ENCODE assay signal across 8 cellular contexts in the genomic region with DNA sequence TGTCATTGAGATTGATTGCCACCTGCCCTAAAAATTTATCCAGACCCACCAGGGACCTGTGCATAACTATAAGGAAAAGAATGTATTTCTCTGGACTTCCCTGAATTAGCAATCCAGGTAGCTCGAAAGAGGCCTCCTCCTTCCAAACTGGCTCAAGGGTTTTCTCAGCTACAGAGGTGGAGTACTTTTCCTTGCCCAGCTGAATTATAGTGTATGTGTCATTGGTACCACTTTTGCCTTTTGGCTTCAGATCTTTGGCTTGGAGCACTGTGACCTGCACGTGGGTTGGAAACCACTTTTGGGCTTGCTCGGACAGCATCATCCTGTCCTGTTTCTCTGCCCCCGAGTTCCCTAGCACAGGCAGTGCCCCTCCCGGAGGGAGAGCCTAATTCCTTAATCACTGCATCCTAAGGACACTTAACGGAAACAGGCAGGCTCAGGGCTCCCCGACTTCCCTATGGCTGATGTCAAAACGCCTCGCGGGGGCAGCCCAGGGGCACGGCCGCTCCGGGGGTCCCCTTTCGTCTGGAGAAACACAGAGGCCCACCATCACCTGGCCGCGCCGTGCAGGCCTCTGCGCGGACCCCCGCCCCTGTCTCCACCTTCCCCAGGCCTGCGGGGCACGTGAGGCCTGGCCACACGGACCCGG. TPM values are rescaled to one million over a fixed set of nuclear protein-coding genes. Genes with fewer than 3 reads are reported as not detected.
DNase-seq lines count a peak whose midpoint lies in the region; ATAC-seq, FAIRE-seq and TF ChIP-seq lines count a peak whose summit lies in the region.

No MANE protein-coding gene starts in this region.

- H3K36me3 ChIP-seq in CD8-positive, alpha-beta T cell (ENCODE audit: insufficient read depth, low read length), result no peaks in the 10 kb centered on the region
- H3K36me3 ChIP-seq in astrocyte (ENCODE audit: insufficient read depth, low read length), result no peaks in the 10 kb centered on the region

- H3K4me1 Mint-ChIP-seq in CD8-positive, alpha-beta T cell (ENCODE audit: low read depth), result peaks cover 49% of the 10 kb centered on the region
- peaks cover 7% of the 10 kb centered on the region for H3K4me1 Mint-ChIP-seq in astrocyte (ENCODE audit: low read depth, unreplicated experiment)

- H3K9me3 ChIP-seq in CD8-positive, alpha-beta T cell (ENCODE audit: low read length), result no peaks in the 10 kb centered on the region
- H3K9me3 ChIP-seq in astrocyte (ENCODE audit: insufficient read depth, low read depth, low read length), result no peaks in the 10 kb centered on the region

- FAIRE-seq in astrocyte (lab: Jason Lieb, UNC), result peak; percentile 87

- no peak for TF ChIP-seq CTCF in CD8-positive, alpha-beta T cell (IDR thresholded peaks at IDR 0.05)
- TF ChIP-seq CTCF in astrocyte (IDR thresholded peaks at IDR 0.05; ENCODE audit: insufficient read depth, low read depth, low read length), result no peak

- peak overlapping the region; percentile 89 for H3K27ac Mint-ChIP-seq in CD8-positive, alpha-beta T cell
- peak overlapping the region; percentile 77 for H3K27ac Mint-ChIP-seq in astrocyte (ENCODE audit: unreplicated experiment)

- peaks cover 43% of the 10 kb centered on the region for H3K79me2 ChIP-seq in astrocyte (ENCODE audit: insufficient read depth, low read length)

- no peaks in the 10 kb centered on the region for H3K9me3 Mint-ChIP-seq in CD8-positive, alpha-beta T cell
- H3K9me3 Mint-ChIP-seq in astrocyte (ENCODE audit: unreplicated experiment), result no peaks in the 10 kb centered on the region

- peak; percentile 8 for ATAC-seq in CD8-positive, alpha-beta T cell
- ATAC-seq in GM19467 (IDR thresholded peaks at IDR 0.05; ENCODE audit: unreplicated experiment), result peak; percentile 25
- ATAC-seq in HG03571 (IDR thresholded peaks at IDR 0.05; ENCODE audit: unreplicated experiment), result peak; percentile 22

- peak in 5 of 7 experiments; percentile 9 to 64 (median 23) for DNase-seq in CD8-positive, alpha-beta T cell
- DNase-seq in SK-N-DZ (ENCODE audit: low spot score) (peak; percentile 59), astrocyte (ENCODE audit: low read depth) (peak; percentile 35), hepatic stellate cell (ENCODE audit: low spot score) (peak; percentile 24), putamen (ENCODE audit: low spot score) (peak; percentile 35), SIG-M5 (lab: John Stamatoyannopoulos, UW) (no peak)

- POLR2A ChIA-PET in CD8-positive, alpha-beta T cell (lab: Charles Lee), result interaction anchor here (0.6 kb wide), 1 partner anchor 1318 kb away, joined by 3 read pairs; no protein-coding TSS in a partner anchor

- no peaks in the 10 kb centered on the region for H3K27me3 Mint-ChIP-seq in CD8-positive, alpha-beta T cell (ENCODE audit: low read depth)
- no peaks in the 10 kb centered on the region for H3K27me3 Mint-ChIP-seq in astrocyte (ENCODE audit: low read depth, unreplicated experiment)

- H3K4me3 Mint-ChIP-seq in CD8-positive, alpha-beta T cell, result peak overlapping the region; percentile 89
- H3K4me3 Mint-ChIP-seq in astrocyte (ENCODE audit: unreplicated experiment), result peak overlapping the region; percentile 93

- H3K4me1 ChIP-seq in CD8-positive, alpha-beta T cell (ENCODE audit: insufficient read depth, low read length), result peaks cover 18% of the 10 kb centered on the region
- peaks cover 22% of the 10 kb centered on the region for H3K4me1 ChIP-seq in astrocyte (ENCODE audit: insufficient read depth, low read length)

- intact Hi-C loops in CD8-positive, alpha-beta T cell (cut with DNase I, micrococcal nuclease), result loop anchor here (1.0 to 10.0 kb wide), 7 partner anchors 296 to 1849 kb away; partner anchors contain the start of genes FAM204A (in 2 of the 2), PDZD8 (in 2 of the 2), CACUL1 (in 1 of the 2) and INPP5F (in 1 of the 2)

- H3K9ac ChIP-seq in astrocyte (ENCODE audit: low read length), result peak overlapping the region; percentile 87

- H3K27ac ChIP-seq in CD8-positive, alpha-beta T cell (ENCODE audit: low read depth, low read length), result peak overlapping the region; percentile 70
- peak overlapping the region; percentile 79 for H3K27ac ChIP-seq in astrocyte (ENCODE audit: low read depth, low read length)

- no peaks in the 10 kb centered on the region for H3K27me3 ChIP-seq in CD8-positive, alpha-beta T cell (ENCODE audit: insufficient read depth, low read length)
- H3K27me3 ChIP-seq in astrocyte (ENCODE audit: insufficient read depth, low read length), result no peaks in the 10 kb centered on the region

- H2AFZ ChIP-seq in astrocyte (ENCODE audit: low read depth, low read length), result peak overlapping the region; percentile 87

- H3K4me3 ChIP-seq in CD8-positive, alpha-beta T cell (ENCODE audit: low read depth, low read length), result peak overlapping the region; percentile 54
- peak overlapping the region; percentile 76 for H3K4me3 ChIP-seq in astrocyte (ENCODE audit: insufficient read depth, low read depth, low read length)

- CTCF ChIA-PET in CD8-positive, alpha-beta T cell (lab: Charles Lee), result no interaction called here

- H4K20me1 ChIP-seq in astrocyte (ENCODE audit: insufficient read depth, low read length), result peaks cover 4% of the 10 kb centered on the region

- H3K36me3 Mint-ChIP-seq in CD8-positive, alpha-beta T cell, result no peaks in the 10 kb centered on the region
- no peaks in the 10 kb centered on the region for H3K36me3 Mint-ChIP-seq in astrocyte (ENCODE audit: low read depth, unreplicated experiment)

- H3K4me2 ChIP-seq in astrocyte (ENCODE audit: low read length), result peak overlapping the region; percentile 88

RNA-seq across cellular contexts. Expression of gene RAB11FIP2, which starts 0.8 kb away (rescaled TPM):
- 10 to 100 TPM; 32.6 to 34.2 TPM for total RNA-seq in CD8-positive, alpha-beta T cell
- 13.1 and 13.9 TPM in 2 replicates for polyA plus RNA-seq in SK-N-DZ (2014; cell fraction: cytosol; rRNA removed)
- polyA plus RNA-seq in SK-N-DZ (2014; cell fraction: nucleus; rRNA removed), result 15.0 and 18.2 TPM in 2 replicates
- total RNA-seq in astrocyte, result 13.5 and 17.4 TPM in 2 replicates
